ENCODE assay signal across 1 cellular context in the genomic region with DNA sequence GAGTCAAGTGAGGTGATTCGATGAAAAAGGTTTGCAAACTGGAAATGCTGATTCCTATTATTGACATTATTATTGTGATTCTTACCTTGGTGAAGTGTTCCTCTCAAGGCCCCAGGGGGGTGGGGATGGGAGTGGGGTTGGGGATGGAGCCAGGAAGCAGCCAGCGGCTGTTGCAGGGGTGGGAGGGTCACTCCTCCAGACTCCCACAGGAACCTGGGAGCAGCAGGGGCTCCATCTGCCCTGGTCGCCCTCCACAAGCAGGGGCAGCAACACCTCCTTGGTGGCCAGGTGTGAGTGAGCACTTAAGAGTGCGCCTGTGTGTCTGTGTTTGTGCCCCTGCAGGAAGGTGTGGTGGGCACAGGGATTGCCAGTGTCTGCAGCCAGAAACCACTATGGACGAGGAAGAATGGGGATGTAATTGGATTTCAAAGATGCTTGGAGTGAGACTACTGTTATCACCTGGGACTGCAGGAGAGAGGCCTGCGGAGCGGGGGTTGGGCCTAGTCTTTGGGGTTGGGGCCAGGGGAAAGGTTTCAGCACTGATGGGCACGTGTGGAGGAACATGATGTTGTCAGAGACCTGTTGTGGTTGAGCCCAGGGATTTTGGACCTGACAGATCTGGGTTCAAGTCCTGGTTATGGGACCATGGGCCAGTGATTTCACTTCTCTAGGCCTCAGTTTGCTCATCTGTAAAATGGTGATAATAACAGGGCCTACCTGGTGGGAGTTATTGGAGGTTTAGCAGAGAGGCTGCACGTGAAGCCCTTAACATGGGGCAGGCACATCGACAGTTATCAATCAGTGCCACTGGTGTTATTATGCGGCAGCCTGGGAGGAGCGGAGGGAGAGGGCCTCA.
TF ChIP-seq lines count a peak whose summit lies in the region.

No MANE protein-coding gene starts in this region.

TF ChIP-seq in A549, 52 proteins besides CTCF, POLR2A, EP300 and RAD21 (continued from another document):
- TF ChIP-seq, protein P1, sequence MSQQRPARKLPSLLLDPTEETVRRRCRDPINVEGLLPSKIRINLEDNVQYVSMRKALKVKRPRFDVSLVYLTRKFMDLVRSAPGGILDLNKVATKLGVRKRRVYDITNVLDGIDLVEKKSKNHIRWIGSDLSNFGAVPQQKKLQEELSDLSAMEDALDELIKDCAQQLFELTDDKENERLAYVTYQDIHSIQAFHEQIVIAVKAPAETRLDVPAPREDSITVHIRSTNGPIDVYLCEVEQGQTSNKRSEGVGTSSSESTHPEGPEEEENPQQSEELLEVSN (IDR thresholded peaks at IDR 0.05; ENCODE audit: borderline replicate concordance, low read depth): no peak
- no peak for TF ChIP-seq CBX2 (IDR thresholded peaks at IDR 0.05; ENCODE audit: borderline replicate concordance, low read depth)
TF ChIP-seq in A549: peak in this region for 0.
